8 cellular contexts compared by ENCODE assay signal in the genomic region with DNA sequence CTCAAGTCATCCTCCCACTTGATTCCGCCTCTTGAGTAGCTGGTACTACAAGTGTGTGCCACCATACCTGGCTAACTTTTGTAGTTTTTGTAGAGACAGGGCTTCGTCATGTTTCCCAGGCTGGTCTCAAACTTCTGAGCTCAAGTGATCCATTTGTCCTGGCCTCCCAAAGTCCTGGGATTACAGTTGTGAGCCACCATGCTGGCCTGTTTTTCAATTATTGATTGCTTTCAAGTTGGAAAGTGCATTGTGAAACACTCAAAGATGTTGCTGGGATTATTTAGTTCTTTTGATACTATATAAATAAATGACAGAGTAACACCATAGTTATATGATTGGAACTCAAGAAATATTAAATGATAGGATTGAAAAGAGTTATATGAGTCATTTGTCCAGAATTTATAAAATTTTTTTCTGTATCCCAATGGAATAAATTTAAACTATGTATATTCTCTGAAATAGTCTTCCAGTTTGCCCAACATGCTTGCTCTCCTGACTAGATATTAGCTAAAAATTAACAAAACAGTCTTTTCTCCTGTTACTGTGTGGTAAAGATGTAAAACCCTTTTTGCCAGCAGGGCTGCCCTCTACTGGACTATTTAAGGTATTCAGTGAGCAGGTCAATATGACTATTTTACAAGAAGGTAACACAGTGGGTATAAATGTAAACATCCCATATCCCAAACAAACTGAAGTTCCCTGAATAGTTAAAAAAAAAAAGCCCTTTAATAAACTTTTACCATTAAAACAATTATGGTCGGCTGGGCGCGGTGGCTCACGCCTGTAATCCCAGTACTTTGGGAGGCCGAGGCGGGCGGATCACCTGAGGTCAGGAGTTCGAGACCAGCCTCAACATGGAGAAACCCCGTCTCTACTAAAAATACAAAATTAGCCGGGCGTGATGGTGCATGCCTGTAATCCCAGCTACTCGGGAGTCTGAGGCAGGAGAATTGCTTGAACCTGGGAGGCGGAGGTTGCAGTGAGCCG. TPM values are rescaled to one million over a fixed set of nuclear protein-coding genes. Genes with fewer than 3 reads are reported as not detected.
DNase-seq lines count a peak whose midpoint lies in the region; ATAC-seq and TF ChIP-seq lines count a peak whose summit lies in the region.

No MANE protein-coding gene starts in this region.

- ATAC-seq in HG03565 (IDR thresholded peaks at IDR 0.05; ENCODE audit: unreplicated experiment), result peak; percentile 84
- ATAC-seq in left lobe of liver, result peak; percentile 92

- intact Hi-C loops in PC-9 (cut with micrococcal nuclease; ENCODE audit: unreplicated experiment) (loop anchor here (1.0 to 2.0 kb wide), 7 partner anchors 39 to 213 kb away; no protein-coding TSS in a partner anchor), thyroid gland (cut with DNase I) (loop anchor here (10.0 kb wide), 1 partner anchor 199 kb away; no protein-coding TSS in a partner anchor)

- CTCF ChIA-PET in PC-9 (lab: Charles Lee), result interaction anchor here (0.6 to 2.5 kb wide), 14 partner anchors 33 to 279 kb away, joined by 3 to 21 read pairs (median 4); no protein-coding TSS in a partner anchor

- no peak overlapping the region for H3K4me2 ChIP-seq in PC-9

- peaks cover 29% of the 10 kb centered on the region for H3K4me1 ChIP-seq in PC-9 (replicated peaks; ENCODE audit: insufficient read depth)
- H3K4me1 ChIP-seq in thyroid gland, result peaks cover 29 to 32% of the 10 kb centered on the region in 2 donors

- TF ChIP-seq CTCF in GM20000 (IDR thresholded peaks at IDR 0.05; ENCODE audit: extremely low read depth, missing control alignments) (peak; percentile 60), PC-9 (conservative IDR thresholded peaks at IDR 0.05) (peak; percentile 99), cardiac fibroblast (IDR thresholded peaks at IDR 0.05; ENCODE audit: low read depth, low read length) (peak; percentile 63), thyroid gland (IDR thresholded peaks at IDR 0.05) (peak in 4 of 6 experiments; percentile 39 to 57 (median 52))

- peak; percentile 35 for DNase-seq in NCI-H1436 (lab: John Stamatoyannopoulos, UW)
- DNase-seq in NCI-H1436 treated with DMSO at 0.1 percent for 48 hours (lab: John Stamatoyannopoulos, UW), result no peak
- peak; percentile 63 for DNase-seq in GM20000 (ENCODE audit: low spot score)
- peak; percentile 48 to 68 for DNase-seq in PC-9
- DNase-seq in cardiac fibroblast (ENCODE audit: low read depth in 2 of 2), result peak; percentile 77 to 79
- no peak for DNase-seq in left lobe of liver (ENCODE audit: low spot score)
- peak; percentile 44 to 59 for DNase-seq in thyroid gland

- TF ChIP-seq POLR2A in thyroid gland (IDR thresholded peaks at IDR 0.05), result no peak

- POLR2A ChIA-PET in PC-9 (lab: Charles Lee; ENCODE audit: unreplicated experiment), result interaction anchor here (0.6 to 0.7 kb wide), 2 partner anchors 20 to 55 kb away, joined by 4 to 5 read pairs; no protein-coding TSS in a partner anchor

- peaks cover 96% of the 10 kb centered on the region for H4K20me1 ChIP-seq in PC-9 (ENCODE audit: insufficient read depth)

- 0 out of 2 replicates have a peak overlapping the region, but pooled peaks have one; percentile 7 for H3K27ac ChIP-seq in PC-9
- H3K27ac ChIP-seq in thyroid gland, result peak overlapping the region in 1 of 3 donors; percentile 14

- H3K9me3 ChIP-seq in PC-9 (ENCODE audit: insufficient read depth, low read depth) (no peaks in the 10 kb centered on the region), thyroid gland (no peaks in the 10 kb centered on the region)

- WGBS in thyroid gland, 2 donors, result 87 to 89% methylated on average over 16 of the region's 16 CpGs

- no peak overlapping the region for H2AFZ ChIP-seq in PC-9

- BruUV-seq in PC-9 (replicated peaks; lab: Mats Ljungman, UMichigan), result no TSS peak

- H3K27me3 ChIP-seq in PC-9 (ENCODE audit: insufficient read depth, low read depth) (no peaks in the 10 kb centered on the region), thyroid gland (no peaks in the 10 kb centered on the region)

- H3K4me3 ChIP-seq in PC-9 (no peak overlapping the region), cardiac fibroblast (replicated peaks in 1 of 2; ENCODE audit: low read depth in 2 of 2, low read length in 2 of 2) (no peak overlapping the region), thyroid gland (replicated peaks in 1 of 3) (no peak overlapping the region)

- no peaks in the 10 kb centered on the region for H3K9me2 ChIP-seq in PC-9 (ENCODE audit: insufficient read depth)

- peaks cover 62% of the 10 kb centered on the region for H3K36me3 ChIP-seq in PC-9 (ENCODE audit: low read depth)
- H3K36me3 ChIP-seq in thyroid gland, result no peaks in the 10 kb centered on the region

- H3K79me2 ChIP-seq in PC-9 (ENCODE audit: low read depth), result peaks cover 98% of the 10 kb centered on the region

- H3F3A ChIP-seq in PC-9 (ENCODE audit: insufficient read depth, low read depth), result peaks cover 93% of the 10 kb centered on the region

RNA-seq across cellular contexts. Expression of gene ACSL3, which starts 42.7 kb away (rescaled TPM):
- total RNA-seq in PC-9 (2021) (300 and 446 TPM in 2 replicates), left lobe of liver (41.5 TPM), thyroid gland (10 to 100 TPM; 62.0 to 85.8 (median 76.6) TPM)

Comparison
In these comparisons a context has a peak if more than half of its experiments do, and no peak if none do; other contexts are left out.
1. DNase-seq: peak in NCI-H1436 (single experiment), GM20000 (single experiment), PC-9 (2 of 2), cardiac fibroblast (2 of 2) and thyroid gland (2 of 2); none in NCI-H1436 treated with DMSO at 0.1 percent for 48 hours (single experiment) and left lobe of liver (single experiment).
2. Peak in every context shown above with its lines, with median percentiles within 50 percentile points of each other: CTCF ChIP-seq.